1 cellular context compared by ENCODE assay signal in the genomic region with DNA sequence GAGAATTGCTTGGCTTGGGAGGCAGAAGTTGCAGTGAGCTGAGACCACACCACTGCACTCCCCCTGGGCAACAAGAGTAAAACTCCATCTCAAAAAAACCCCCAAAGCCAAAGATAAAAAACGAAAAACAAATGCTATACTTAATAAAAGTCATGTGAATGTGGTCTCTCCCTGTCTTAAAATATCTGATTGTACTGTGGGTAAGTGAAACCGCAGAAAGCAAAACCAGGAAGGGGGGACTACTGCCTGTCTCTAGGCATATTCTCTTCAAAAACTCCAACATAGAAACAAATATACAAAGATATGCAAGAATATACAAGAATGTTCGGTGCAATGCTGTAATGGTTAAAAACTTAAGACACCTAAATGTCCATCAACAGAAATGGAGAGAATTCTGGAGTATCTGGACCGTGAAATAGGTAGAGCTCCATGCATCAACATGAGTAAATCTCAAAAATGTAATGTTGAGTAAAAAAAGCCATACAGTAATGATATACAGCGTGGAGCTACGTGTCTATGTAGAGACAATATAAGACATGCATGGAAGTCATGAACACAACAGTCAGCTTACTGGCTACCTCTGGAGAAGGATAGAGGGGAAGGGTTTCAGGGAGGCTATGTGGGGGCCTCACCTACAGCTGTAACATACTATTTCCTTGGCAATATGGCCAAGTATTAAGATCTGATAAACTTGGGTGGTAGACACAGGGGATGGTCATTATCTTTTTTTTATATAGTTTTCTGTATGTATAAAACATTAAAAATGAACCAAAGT.
TF ChIP-seq lines count a peak whose summit lies in the region.

No MANE protein-coding gene starts in this region.

TF ChIP-seq in H1, 55 proteins besides CTCF, POLR2A, EP300 and RAD21:
- TF ChIP-seq SAP30 (IDR thresholded peaks at IDR 0.05; ENCODE audit: insufficient read depth, insufficient replicate concordance, low read length): no peak
- TF ChIP-seq KDM1A (IDR thresholded peaks at IDR 0.05; ENCODE audit: borderline replicate concordance, low read length): no peak
- TF ChIP-seq TAF7 (optimal IDR thresholded peaks at IDR 0.05; ENCODE audit: borderline replicate concordance, low read depth, low read length): no peak
- TF ChIP-seq EZH2 (IDR thresholded peaks at IDR 0.05; ENCODE audit: low read depth, low read length, severe bottlenecking): no peak
- TF ChIP-seq SUZ12 (IDR thresholded peaks at IDR 0.05; ENCODE audit: low read length): no peak
- no peak for TF ChIP-seq YY1 (IDR thresholded peaks at IDR 0.05; ENCODE audit: low read depth, low read length)
- TF ChIP-seq, protein P1, sequence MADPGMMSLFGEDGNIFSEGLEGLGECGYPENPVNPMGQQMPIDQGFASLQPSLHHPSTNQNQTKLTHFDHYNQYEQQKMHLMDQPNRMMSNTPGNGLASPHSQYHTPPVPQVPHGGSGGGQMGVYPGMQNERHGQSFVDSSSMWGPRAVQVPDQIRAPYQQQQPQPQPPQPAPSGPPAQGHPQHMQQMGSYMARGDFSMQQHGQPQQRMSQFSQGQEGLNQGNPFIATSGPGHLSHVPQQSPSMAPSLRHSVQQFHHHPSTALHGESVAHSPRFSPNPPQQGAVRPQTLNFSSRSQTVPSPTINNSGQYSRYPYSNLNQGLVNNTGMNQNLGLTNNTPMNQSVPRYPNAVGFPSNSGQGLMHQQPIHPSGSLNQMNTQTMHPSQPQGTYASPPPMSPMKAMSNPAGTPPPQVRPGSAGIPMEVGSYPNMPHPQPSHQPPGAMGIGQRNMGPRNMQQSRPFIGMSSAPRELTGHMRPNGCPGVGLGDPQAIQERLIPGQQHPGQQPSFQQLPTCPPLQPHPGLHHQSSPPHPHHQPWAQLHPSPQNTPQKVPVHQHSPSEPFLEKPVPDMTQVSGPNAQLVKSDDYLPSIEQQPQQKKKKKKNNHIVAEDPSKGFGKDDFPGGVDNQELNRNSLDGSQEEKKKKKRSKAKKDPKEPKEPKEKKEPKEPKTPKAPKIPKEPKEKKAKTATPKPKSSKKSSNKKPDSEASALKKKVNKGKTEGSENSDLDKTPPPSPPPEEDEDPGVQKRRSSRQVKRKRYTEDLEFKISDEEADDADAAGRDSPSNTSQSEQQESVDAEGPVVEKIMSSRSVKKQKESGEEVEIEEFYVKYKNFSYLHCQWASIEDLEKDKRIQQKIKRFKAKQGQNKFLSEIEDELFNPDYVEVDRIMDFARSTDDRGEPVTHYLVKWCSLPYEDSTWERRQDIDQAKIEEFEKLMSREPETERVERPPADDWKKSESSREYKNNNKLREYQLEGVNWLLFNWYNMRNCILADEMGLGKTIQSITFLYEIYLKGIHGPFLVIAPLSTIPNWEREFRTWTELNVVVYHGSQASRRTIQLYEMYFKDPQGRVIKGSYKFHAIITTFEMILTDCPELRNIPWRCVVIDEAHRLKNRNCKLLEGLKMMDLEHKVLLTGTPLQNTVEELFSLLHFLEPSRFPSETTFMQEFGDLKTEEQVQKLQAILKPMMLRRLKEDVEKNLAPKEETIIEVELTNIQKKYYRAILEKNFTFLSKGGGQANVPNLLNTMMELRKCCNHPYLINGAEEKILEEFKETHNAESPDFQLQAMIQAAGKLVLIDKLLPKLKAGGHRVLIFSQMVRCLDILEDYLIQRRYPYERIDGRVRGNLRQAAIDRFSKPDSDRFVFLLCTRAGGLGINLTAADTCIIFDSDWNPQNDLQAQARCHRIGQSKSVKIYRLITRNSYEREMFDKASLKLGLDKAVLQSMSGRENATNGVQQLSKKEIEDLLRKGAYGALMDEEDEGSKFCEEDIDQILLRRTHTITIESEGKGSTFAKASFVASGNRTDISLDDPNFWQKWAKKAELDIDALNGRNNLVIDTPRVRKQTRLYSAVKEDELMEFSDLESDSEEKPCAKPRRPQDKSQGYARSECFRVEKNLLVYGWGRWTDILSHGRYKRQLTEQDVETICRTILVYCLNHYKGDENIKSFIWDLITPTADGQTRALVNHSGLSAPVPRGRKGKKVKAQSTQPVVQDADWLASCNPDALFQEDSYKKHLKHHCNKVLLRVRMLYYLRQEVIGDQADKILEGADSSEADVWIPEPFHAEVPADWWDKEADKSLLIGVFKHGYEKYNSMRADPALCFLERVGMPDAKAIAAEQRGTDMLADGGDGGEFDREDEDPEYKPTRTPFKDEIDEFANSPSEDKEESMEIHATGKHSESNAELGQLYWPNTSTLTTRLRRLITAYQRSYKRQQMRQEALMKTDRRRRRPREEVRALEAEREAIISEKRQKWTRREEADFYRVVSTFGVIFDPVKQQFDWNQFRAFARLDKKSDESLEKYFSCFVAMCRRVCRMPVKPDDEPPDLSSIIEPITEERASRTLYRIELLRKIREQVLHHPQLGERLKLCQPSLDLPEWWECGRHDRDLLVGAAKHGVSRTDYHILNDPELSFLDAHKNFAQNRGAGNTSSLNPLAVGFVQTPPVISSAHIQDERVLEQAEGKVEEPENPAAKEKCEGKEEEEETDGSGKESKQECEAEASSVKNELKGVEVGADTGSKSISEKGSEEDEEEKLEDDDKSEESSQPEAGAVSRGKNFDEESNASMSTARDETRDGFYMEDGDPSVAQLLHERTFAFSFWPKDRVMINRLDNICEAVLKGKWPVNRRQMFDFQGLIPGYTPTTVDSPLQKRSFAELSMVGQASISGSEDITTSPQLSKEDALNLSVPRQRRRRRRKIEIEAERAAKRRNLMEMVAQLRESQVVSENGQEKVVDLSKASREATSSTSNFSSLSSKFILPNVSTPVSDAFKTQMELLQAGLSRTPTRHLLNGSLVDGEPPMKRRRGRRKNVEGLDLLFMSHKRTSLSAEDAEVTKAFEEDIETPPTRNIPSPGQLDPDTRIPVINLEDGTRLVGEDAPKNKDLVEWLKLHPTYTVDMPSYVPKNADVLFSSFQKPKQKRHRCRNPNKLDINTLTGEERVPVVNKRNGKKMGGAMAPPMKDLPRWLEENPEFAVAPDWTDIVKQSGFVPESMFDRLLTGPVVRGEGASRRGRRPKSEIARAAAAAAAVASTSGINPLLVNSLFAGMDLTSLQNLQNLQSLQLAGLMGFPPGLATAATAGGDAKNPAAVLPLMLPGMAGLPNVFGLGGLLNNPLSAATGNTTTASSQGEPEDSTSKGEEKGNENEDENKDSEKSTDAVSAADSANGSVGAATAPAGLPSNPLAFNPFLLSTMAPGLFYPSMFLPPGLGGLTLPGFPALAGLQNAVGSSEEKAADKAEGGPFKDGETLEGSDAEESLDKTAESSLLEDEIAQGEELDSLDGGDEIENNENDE (IDR thresholded peaks at IDR 0.05; ENCODE audit: insufficient replicate concordance, low read length): no peak
- no peak for TF ChIP-seq SIRT6 (IDR thresholded peaks at IDR 0.05; ENCODE audit: low read length)
- TF ChIP-seq, protein P2, sequence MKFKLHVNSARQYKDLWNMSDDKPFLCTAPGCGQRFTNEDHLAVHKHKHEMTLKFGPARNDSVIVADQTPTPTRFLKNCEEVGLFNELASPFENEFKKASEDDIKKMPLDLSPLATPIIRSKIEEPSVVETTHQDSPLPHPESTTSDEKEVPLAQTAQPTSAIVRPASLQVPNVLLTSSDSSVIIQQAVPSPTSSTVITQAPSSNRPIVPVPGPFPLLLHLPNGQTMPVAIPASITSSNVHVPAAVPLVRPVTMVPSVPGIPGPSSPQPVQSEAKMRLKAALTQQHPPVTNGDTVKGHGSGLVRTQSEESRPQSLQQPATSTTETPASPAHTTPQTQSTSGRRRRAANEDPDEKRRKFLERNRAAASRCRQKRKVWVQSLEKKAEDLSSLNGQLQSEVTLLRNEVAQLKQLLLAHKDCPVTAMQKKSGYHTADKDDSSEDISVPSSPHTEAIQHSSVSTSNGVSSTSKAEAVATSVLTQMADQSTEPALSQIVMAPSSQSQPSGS (IDR thresholded peaks at IDR 0.05; ENCODE audit: low read length): no peak
- TF ChIP-seq, protein P3, sequence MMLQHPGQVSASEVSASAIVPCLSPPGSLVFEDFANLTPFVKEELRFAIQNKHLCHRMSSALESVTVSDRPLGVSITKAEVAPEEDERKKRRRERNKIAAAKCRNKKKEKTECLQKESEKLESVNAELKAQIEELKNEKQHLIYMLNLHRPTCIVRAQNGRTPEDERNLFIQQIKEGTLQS (IDR thresholded peaks at IDR 0.05; ENCODE audit: insufficient read depth, low read depth, low read length): no peak
- no peak for TF ChIP-seq TAF1 (IDR thresholded peaks at IDR 0.05; ENCODE audit: low read depth, low read length)
- no peak for TF ChIP-seq RFX5 (IDR thresholded peaks at IDR 0.05; ENCODE audit: borderline replicate concordance, low read depth, low read length)
- TF ChIP-seq, protein P4, sequence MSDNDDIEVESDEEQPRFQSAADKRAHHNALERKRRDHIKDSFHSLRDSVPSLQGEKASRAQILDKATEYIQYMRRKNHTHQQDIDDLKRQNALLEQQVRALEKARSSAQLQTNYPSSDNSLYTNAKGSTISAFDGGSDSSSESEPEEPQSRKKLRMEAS (IDR thresholded peaks at IDR 0.05): no peak
- TF ChIP-seq NRF1 (IDR thresholded peaks at IDR 0.05; ENCODE audit: low read depth, low read length): no peak
- no peak for TF ChIP-seq BRCA1 (IDR thresholded peaks at IDR 0.05; ENCODE audit: low read depth, low read length)
- no peak for TF ChIP-seq TBP (IDR thresholded peaks at IDR 0.05; ENCODE audit: low read depth, low read length)
- no peak for TF ChIP-seq POU5F1 (IDR thresholded peaks at IDR 0.05; ENCODE audit: low read depth, low read length)
- no peak for TF ChIP-seq RNF2 (IDR thresholded peaks at IDR 0.05; ENCODE audit: borderline replicate concordance, low read depth, low read length, missing control alignments, poor library complexity, severe bottlenecking)
